Comparison of ENCODE assay signal across 1 cellular context in genomic region chr16:31330553-31330890, GRCh38.
TF ChIP-seq lines count a peak whose summit lies in the region.

No MANE protein-coding gene starts in this region.

TF ChIP-seq in K562, 482 proteins besides CTCF, POLR2A, EP300 and RAD21 (continued from another document):
- no peak for TF ChIP-seq E2F8 (IDR thresholded peaks at IDR 0.05; ENCODE audit: low read depth, partially characterized antibody)
